8 cellular contexts compared by ENCODE assay signal in genomic region chr18:63119647-63120046, GRCh38.
DNase-seq lines count a peak whose midpoint lies in the region; ATAC-seq and TF ChIP-seq lines count a peak whose summit lies in the region.

No MANE protein-coding gene starts in this region.

- no peak overlapping the region for H3K4me3 ChIP-seq in BJ (ENCODE audit: low read depth, low read length)
- no peak overlapping the region for H3K4me3 ChIP-seq in liver (ENCODE audit: low read depth in 1 of 3, low read length in 3 of 3)

- CTCF ChIA-PET in BJ (lab: Yijun Ruan, JAX) = interaction anchor here (0.7 to 1.2 kb wide), 2 partner anchors 12 to 320 kb away, joined by 4 to 6 read pairs; no protein-coding TSS in a partner anchor

- H3K36me3 ChIP-seq in BJ (ENCODE audit: control insufficient read depth, insufficient read depth, low read length) = no peaks in the 10 kb centered on the region
- no peaks in the 10 kb centered on the region for H3K36me3 ChIP-seq in liver (ENCODE audit: control insufficient read depth in 4 of 4, insufficient read depth in 3 of 4, low read depth in 1 of 4, low read length in 3 of 4)

- TF ChIP-seq CTCF in BJ (IDR thresholded peaks at IDR 0.05; ENCODE audit: insufficient read depth, low read depth, low read length) (peak; percentile 41; the same call in 1 of the 2 replicates), GM13976 (IDR thresholded peaks at IDR 0.05; ENCODE audit: borderline replicate concordance, control extremely low read depth, extremely low read depth, insufficient read depth, missing control alignments) (peak; percentile 51), brain (conservative IDR thresholded peaks at IDR 0.05) (peak; percentile 49 to 64), liver (IDR thresholded peaks at IDR 0.05; ENCODE audit: low read depth, low read length, missing input control) (peak; percentile 56)

- H3K4me1 Mint-ChIP-seq in brain = peaks cover 14% of the 10 kb centered on the region
- peaks cover 5% of the 10 kb centered on the region for H3K4me1 Mint-ChIP-seq in T-helper 2 cell treated with Interferon-gamma antibody and Interleukin-4, amounts not matched to agents 5 μg/mL and 100 μg/mL, for 36 hours (ENCODE audit: low read depth)
- H3K4me1 Mint-ChIP-seq in activated T-helper 2 cell treated with anti-CD3 and anti-CD28 coated beads, Interferon-gamma antibody, Interleukin-2, Interleukin-4, amounts not matched to agents 10 μg/mL and 5 μg/mL and 100 μg/mL, durations not matched to agents 14 hours and 24 hours and 36 hours (ENCODE audit: low read depth) = peaks cover 2% of the 10 kb centered on the region

- 36% methylated on average over 3 of the region's 3 CpGs for WGBS in liver

- intact Hi-C loops in activated T-helper 2 cell treated with anti-CD3 and anti-CD28 coated beads, Interferon-gamma antibody, Interleukin-2, Interleukin-4, amounts not matched to agents 10 μg/mL and 5 μg/mL and 100 μg/mL, durations not matched to agents 14 hours and 24 hours and 36 hours (cut with micrococcal nuclease) = no loop called here

- H3K27ac ChIP-seq in liver (ENCODE audit: low read depth in 1 of 2, low read length in 2 of 2) = no peak overlapping the region

- DNase-seq in BJ (ENCODE audit: low read depth) (no peak), GM13976 (ENCODE audit: low spot score) (no peak), NCI-H526 (lab: John Stamatoyannopoulos, UW) (peak; percentile 12 to 63)
- no peak for DNase-seq in T-helper 2 cell treated with Interferon-gamma antibody and Interleukin-4, amounts not matched to agents 5 μg/mL and 100 μg/mL, for 36 hours (ENCODE audit: low spot score)
- DNase-seq in activated T-helper 2 cell treated with anti-CD3 and anti-CD28 coated beads, Interferon-gamma antibody, Interleukin-2, Interleukin-4, amounts not matched to agents 10 μg/mL and 5 μg/mL and 100 μg/mL, durations not matched to agents 14 hours and 24 hours and 36 hours (ENCODE audit: low spot score) = no peak

- H3K36me3 Mint-ChIP-seq in brain = no peaks in the 10 kb centered on the region
- H3K36me3 Mint-ChIP-seq in T-helper 2 cell treated with Interferon-gamma antibody and Interleukin-4, amounts not matched to agents 5 μg/mL and 100 μg/mL, for 36 hours (ENCODE audit: low read depth) = peaks cover 12% of the 10 kb centered on the region
- H3K36me3 Mint-ChIP-seq in activated T-helper 2 cell treated with anti-CD3 and anti-CD28 coated beads, Interferon-gamma antibody, Interleukin-2, Interleukin-4, amounts not matched to agents 10 μg/mL and 5 μg/mL and 100 μg/mL, durations not matched to agents 14 hours and 24 hours and 36 hours (ENCODE audit: low read depth) = peaks cover 7% of the 10 kb centered on the region

- H3K27me3 ChIP-seq in BJ (ENCODE audit: control insufficient read depth, insufficient read depth, low read length) = peaks cover 4% of the 10 kb centered on the region
- H3K27me3 ChIP-seq in liver (ENCODE audit: control insufficient read depth in 4 of 4, insufficient read depth in 4 of 4, low read length in 3 of 4) = no peaks in the 10 kb centered on the region

- no peaks in the 10 kb centered on the region for H3K9me3 ChIP-seq in liver (ENCODE audit: control insufficient read depth in 4 of 4, low read length in 3 of 4)

- in situ Hi-C loops in GM13976 (cut with MboI; ENCODE audit: low sequenced_read_pairs, unreplicated experiment) = no loop called here

- peak; percentile 89 to 95 for TF ChIP-seq RAD21 in liver (IDR thresholded peaks at IDR 0.05)

- ATAC-seq in GM18907 (IDR thresholded peaks at IDR 0.05; ENCODE audit: unreplicated experiment) = no peak

- H3K9me3 Mint-ChIP-seq in brain = peaks cover 0 to 2% (median 0%) of the 10 kb centered on the region in 5 experiments
- H3K9me3 Mint-ChIP-seq in T-helper 2 cell treated with Interferon-gamma antibody and Interleukin-4, amounts not matched to agents 5 μg/mL and 100 μg/mL, for 36 hours = no peaks in the 10 kb centered on the region
- no peaks in the 10 kb centered on the region for H3K9me3 Mint-ChIP-seq in activated T-helper 2 cell treated with anti-CD3 and anti-CD28 coated beads, Interferon-gamma antibody, Interleukin-2, Interleukin-4, amounts not matched to agents 10 μg/mL and 5 μg/mL and 100 μg/mL, durations not matched to agents 14 hours and 24 hours and 36 hours

- POLR2A ChIA-PET in BJ (lab: Charles Lee) = no interaction called here

- H3K9ac ChIP-seq in liver (ENCODE audit: low read depth in 1 of 2, low read length in 2 of 2) = no peak overlapping the region

- peaks cover 7% of the 10 kb centered on the region for H3K27me3 Mint-ChIP-seq in brain
- H3K27me3 Mint-ChIP-seq in T-helper 2 cell treated with Interferon-gamma antibody and Interleukin-4, amounts not matched to agents 5 μg/mL and 100 μg/mL, for 36 hours (ENCODE audit: low read depth) = peaks cover 31% of the 10 kb centered on the region
- peaks cover 24% of the 10 kb centered on the region for H3K27me3 Mint-ChIP-seq in activated T-helper 2 cell treated with anti-CD3 and anti-CD28 coated beads, Interferon-gamma antibody, Interleukin-2, Interleukin-4, amounts not matched to agents 10 μg/mL and 5 μg/mL and 100 μg/mL, durations not matched to agents 14 hours and 24 hours and 36 hours (ENCODE audit: low read depth)

- H3K27ac Mint-ChIP-seq in brain = peak overlapping the region in 1 of 5 experiments; percentile 37
- no peak overlapping the region for H3K27ac Mint-ChIP-seq in T-helper 2 cell treated with Interferon-gamma antibody and Interleukin-4, amounts not matched to agents 5 μg/mL and 100 μg/mL, for 36 hours
- no peak overlapping the region for H3K27ac Mint-ChIP-seq in activated T-helper 2 cell treated with anti-CD3 and anti-CD28 coated beads, Interferon-gamma antibody, Interleukin-2, Interleukin-4, amounts not matched to agents 10 μg/mL and 5 μg/mL and 100 μg/mL, durations not matched to agents 14 hours and 24 hours and 36 hours

- no peaks in the 10 kb centered on the region for H3K4me1 ChIP-seq in liver (ENCODE audit: control insufficient read depth in 4 of 4, insufficient read depth in 4 of 4, low read length in 3 of 4)

- H3K4me3 Mint-ChIP-seq in brain = no peak overlapping the region
- H3K4me3 Mint-ChIP-seq in T-helper 2 cell treated with Interferon-gamma antibody and Interleukin-4, amounts not matched to agents 5 μg/mL and 100 μg/mL, for 36 hours = no peak overlapping the region
- no peak overlapping the region for H3K4me3 Mint-ChIP-seq in activated T-helper 2 cell treated with anti-CD3 and anti-CD28 coated beads, Interferon-gamma antibody, Interleukin-2, Interleukin-4, amounts not matched to agents 10 μg/mL and 5 μg/mL and 100 μg/mL, durations not matched to agents 14 hours and 24 hours and 36 hours (ENCODE audit: low read depth)

TF ChIP-seq in liver, 16 proteins besides CTCF, POLR2A, EP300 and RAD21:
- TF ChIP-seq NR2F2 (IDR thresholded peaks at IDR 0.05) = no peak
- no peak for TF ChIP-seq EGR1 (IDR thresholded peaks at IDR 0.05; ENCODE audit: low read depth in 2 of 2)

Comparison
In these comparisons a context has a peak if more than half of its experiments do, and no peak if none do; other contexts are left out.
1. DNase-seq: peak in NCI-H526 (2 of 2); none in BJ (single experiment), GM13976 (single experiment), T-helper 2 cell treated with Interferon-gamma antibody and Interleukin-4, amounts not matched to agents 5 μg/mL and 100 μg/mL, for 36 hours (single experiment) and activated T-helper 2 cell treated with anti-CD3 and anti-CD28 coated beads, Interferon-gamma antibody, Interleukin-2, Interleukin-4, amounts not matched to agents 10 μg/mL and 5 μg/mL and 100 μg/mL, durations not matched to agents 14 hours and 24 hours and 36 hours (single experiment).
2. Peak in every context shown above with its lines, with median percentiles within 50 percentile points of each other: CTCF ChIP-seq.